ENCODE assay signal across 9 cellular contexts in genomic region chr2:114543106-114543806, GRCh38.
A peak's percentile ranks its signal among the peaks of the same experiment; 100 is the strongest.
DNase-seq lines count a peak whose midpoint lies in the region; ATAC-seq and TF ChIP-seq lines count a peak whose summit lies in the region.
"Had no signal": no experiment of that assay in that cellular context is flagged by ENCODE, and none has a peak within 500 bp of the region (broad histone marks: within the 10 kb centered on the region; RNA-seq: fewer than 3 reads in every experiment).

No MANE protein-coding gene starts in this region.

- H3K36me3 Mint-ChIP-seq in neural progenitor cell, result no peaks in the 10 kb centered on the region

- H2AFZ ChIP-seq in OCI-LY3 (ENCODE audit: low read depth, low read length), result no peak overlapping the region
- H2AFZ ChIP-seq in neural progenitor cell (replicated peaks), result peak overlapping the region; percentile 60

- TF ChIP-seq CTCF in OCI-LY3 (IDR thresholded peaks at IDR 0.05; ENCODE audit: low read depth, low read length) (peak; percentile 36; the same call in 1 of the 2 replicates), gastroesophageal sphincter (IDR thresholded peaks at IDR 0.05) (peak in 3 of 4 experiments; percentile 23 to 35 (median 30)), neural progenitor cell (IDR thresholded peaks at IDR 0.05) (peak; percentile 46)

- H3K4me2 ChIP-seq in OCI-LY3 (ENCODE audit: low read length) (no peak overlapping the region), neural progenitor cell (no peak overlapping the region)

- no peaks in the 10 kb centered on the region for H4K20me1 ChIP-seq in OCI-LY3 (ENCODE audit: insufficient read depth, low read length)
- H4K20me1 ChIP-seq in neural progenitor cell (ENCODE audit: low read depth), result no peaks in the 10 kb centered on the region

- H3K4me1 ChIP-seq in OCI-LY3 (ENCODE audit: low read length) (no peaks in the 10 kb centered on the region), gastroesophageal sphincter (peaks cover 0 to 7% (median 0%) of the 10 kb centered on the region in 3 donors), neural progenitor cell (no peaks in the 10 kb centered on the region)

- DNase-seq in Caki2 (ENCODE audit: low read depth) (peak; percentile 12), neural progenitor cell (ENCODE audit: low spot score) (peak; percentile 41), SW 1271 (lab: John Stamatoyannopoulos, UW) (no peak), DMS114 treated with DMSO at 0.1 percent for 48 hours (lab: John Stamatoyannopoulos, UW; ENCODE audit: unreplicated experiment) (no peak), NCI-H2029 treated with DMSO at 0.1 percent for 48 hours (lab: John Stamatoyannopoulos, UW) (no peak), dedifferentiated amniotic fluid mesenchymal stem cell (ENCODE audit: extremely low spot score) (no peak)
- DNase-seq: cortex of kidney had no signal

- TF ChIP-seq EP300 in gastroesophageal sphincter (IDR thresholded peaks at IDR 0.05), result no peak

- H3K27ac Mint-ChIP-seq in neural progenitor cell, result no peak overlapping the region

- no peaks in the 10 kb centered on the region for H3K9me3 ChIP-seq in OCI-LY3 (ENCODE audit: insufficient read depth, low read length)
- no peaks in the 10 kb centered on the region for H3K9me3 ChIP-seq in gastroesophageal sphincter
- no peaks in the 10 kb centered on the region for H3K9me3 ChIP-seq in neural progenitor cell (ENCODE audit: low read depth)

- no peak for TF ChIP-seq POLR2A in gastroesophageal sphincter (IDR thresholded peaks at IDR 0.05)

- no peaks in the 10 kb centered on the region for H3K36me3 ChIP-seq in OCI-LY3 (replicated peaks; ENCODE audit: low read depth, low read length)
- H3K36me3 ChIP-seq in gastroesophageal sphincter, result no peaks in the 10 kb centered on the region
- H3K36me3 ChIP-seq in neural progenitor cell, result no peaks in the 10 kb centered on the region

- 3 to 15% methylated on average over 8 of the region's 8 CpGs for WGBS in gastroesophageal sphincter (ENCODE audit: low coverage in 1 of 2), 2 donors

- H3K9me3 Mint-ChIP-seq in neural progenitor cell, result no peaks in the 10 kb centered on the region

- H3K27ac ChIP-seq in OCI-LY3 (ENCODE audit: low read length) (no peak overlapping the region), gastroesophageal sphincter (peak overlapping the region in 3 of 4 donors; percentile 12 to 49 (median 43)), neural progenitor cell (no peak overlapping the region)

- H3K9ac ChIP-seq in OCI-LY3 (ENCODE audit: low read length) (no peak overlapping the region), neural progenitor cell (no peak overlapping the region)

- H3K27me3 ChIP-seq in OCI-LY3 (ENCODE audit: low read depth, low read length) (no peaks in the 10 kb centered on the region), gastroesophageal sphincter (no peaks in the 10 kb centered on the region), neural progenitor cell (no peaks in the 10 kb centered on the region)

- H3K27me3 Mint-ChIP-seq in neural progenitor cell (ENCODE audit: insufficient read depth, low read depth), result no peaks in the 10 kb centered on the region

- H3K4me3 ChIP-seq in OCI-LY3 (ENCODE audit: low read length) (no peak overlapping the region), gastroesophageal sphincter (no peak overlapping the region), neural progenitor cell (no peak overlapping the region)

- no peak overlapping the region for H3K4me3 Mint-ChIP-seq in neural progenitor cell

- peaks cover 9% of the 10 kb centered on the region for H3K4me1 Mint-ChIP-seq in neural progenitor cell

- H3K79me2 ChIP-seq in OCI-LY3 (ENCODE audit: low read length), result no peaks in the 10 kb centered on the region
- H3K79me2 ChIP-seq in neural progenitor cell (ENCODE audit: low read depth), result no peaks in the 10 kb centered on the region

- in situ Hi-C loops in Caki2 (cut with HindIII; ENCODE audit: low pct_unique_long_range_greater_than_20kb, low sequenced_read_pairs), result no loop called here

- H3F3A ChIP-seq in neural progenitor cell (ENCODE audit: low read depth), result no peaks in the 10 kb centered on the region

- ATAC-seq in gastroesophageal sphincter, result peak; percentile 48

Comparison
In these comparisons a context has a peak if more than half of its experiments do, and no peak if none do; other contexts are left out.
1. DNase-seq: peak in Caki2 (single experiment) and neural progenitor cell (single experiment); none in SW 1271 (0 of 2), DMS114 treated with DMSO at 0.1 percent for 48 hours (single experiment), NCI-H2029 treated with DMSO at 0.1 percent for 48 hours (single experiment) and dedifferentiated amniotic fluid mesenchymal stem cell (single experiment).
2. H3K27ac ChIP-seq: peak in gastroesophageal sphincter (3 of 4); none in OCI-LY3 (single experiment) and neural progenitor cell (single experiment).
3. Peak in every context shown above with its lines, with median percentiles within 50 percentile points of each other: CTCF ChIP-seq.